ENCODE assay signal across 12 cellular contexts in the genomic region with DNA sequence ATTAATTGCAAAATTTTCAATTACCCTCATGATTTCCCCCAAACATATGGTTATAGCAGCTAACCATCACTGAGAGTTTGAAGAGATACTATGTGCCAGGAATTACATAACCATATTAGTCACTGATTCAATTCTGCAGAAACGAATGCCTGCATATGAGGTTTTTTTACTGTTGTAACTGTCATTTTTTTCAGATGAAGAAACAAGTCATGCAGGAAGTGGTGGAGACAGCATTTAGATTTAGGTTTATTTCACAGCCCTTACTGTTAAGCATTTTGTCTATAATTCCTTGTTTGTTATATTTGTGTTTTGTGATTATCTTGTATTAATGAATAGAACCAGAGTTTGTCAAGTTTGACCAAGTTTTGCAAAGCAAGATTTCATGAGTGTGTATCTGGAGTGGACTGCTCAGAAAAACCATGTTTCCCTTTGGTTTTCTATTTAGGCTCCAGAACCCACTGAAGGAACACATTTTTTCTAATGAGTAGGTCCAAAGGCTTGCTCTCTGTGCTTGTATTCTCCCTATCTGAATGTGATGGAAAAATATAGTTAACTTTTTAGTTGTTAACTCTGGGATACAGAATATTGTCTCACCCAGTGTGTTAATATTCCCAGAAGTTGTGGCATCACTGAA.
DNase-seq lines count a peak whose midpoint lies in the region; ATAC-seq and TF ChIP-seq lines count a peak whose summit lies in the region.
"Had no signal": no experiment of that assay in that cellular context is flagged by ENCODE, and none has a peak within 500 bp of the region (broad histone marks: within the 10 kb centered on the region; RNA-seq: fewer than 3 reads in every experiment).

No MANE protein-coding gene starts in this region.

- H3K36me3 ChIP-seq in right atrium auricular region (no peaks in the 10 kb centered on the region), SJSA1 (no peaks in the 10 kb centered on the region)
- H3K36me3 ChIP-seq: cardiac muscle cell had no signal

- H3K4me1 ChIP-seq in right atrium auricular region (no peaks in the 10 kb centered on the region), SJSA1 (replicated peaks) (peaks cover 15% of the 10 kb centered on the region)

- intact Hi-C loops in Right ventricle myocardium inferior (cut with DNase I) = no loop called here

- TF ChIP-seq CTCF in right atrium auricular region (IDR thresholded peaks at IDR 0.05) = no peak
- TF ChIP-seq CTCF in fibroblast of the aortic adventitia (IDR thresholded peaks at IDR 0.05; ENCODE audit: insufficient read depth, low read length) = no peak

- ATAC-seq in Right ventricle myocardium inferior = peak; percentile 26
- ATAC-seq in HG03442 (IDR thresholded peaks at IDR 0.05; ENCODE audit: unreplicated experiment) = no peak

- DNase-seq in Right ventricle myocardium inferior (ENCODE audit: missing footprints) (no peak), right atrium auricular region (ENCODE audit: low spot score) (no peak), SJSA1 (ENCODE audit: low read depth in 1 of 2, low spot score in 2 of 2) (peak in 1 of 2 experiments; percentile 35), fibroblast of the aortic adventitia (ENCODE audit: low read depth) (peak; percentile 84), NCI-H2227 treated with DMSO at 0.1 percent for 48 hours (lab: John Stamatoyannopoulos, UW) (no peak), NCI-H1436 treated with DMSO at 0.1 percent for 48 hours (lab: John Stamatoyannopoulos, UW) (no peak), amygdala (lab: John Stamatoyannopoulos, UW) (no peak)
- DNase-seq: 8988T, NCI-H1105 treated with DMSO at 0.1 percent for 48 hours, retina had no signal

- no peak overlapping the region for H3K4me3 ChIP-seq in right atrium auricular region
- no peak overlapping the region for H3K4me3 ChIP-seq in SJSA1
- H3K4me3 ChIP-seq in fibroblast of the aortic adventitia (ENCODE audit: low read depth, low read length) = no peak overlapping the region
- H3K4me3 ChIP-seq: cardiac muscle cell had no signal

- H3K9me3 ChIP-seq in right atrium auricular region (peaks cover 0 to under 1% of the 10 kb centered on the region in 2 donors), SJSA1 (replicated peaks) (no peaks in the 10 kb centered on the region)

- H3K27ac ChIP-seq in right atrium auricular region (peak overlapping the region in 1 of 2 donors; percentile 49), SJSA1 (peak overlapping the region; percentile 67)
- H3K27ac ChIP-seq: cardiac muscle cell had no signal

- no peaks in the 10 kb centered on the region for H3K27me3 ChIP-seq in right atrium auricular region
- H3K27me3 ChIP-seq in SJSA1 (replicated peaks) = no peaks in the 10 kb centered on the region
- H3K27me3 ChIP-seq: cardiac muscle cell had no signal
